Comparison of ENCODE assay signal across 1 cellular context in genomic region chr14:73376585-73376984, GRCh38.
TF ChIP-seq lines count a peak whose summit lies in the region.

No MANE protein-coding gene starts in this region.

TF ChIP-seq in WTC11, 78 proteins besides CTCF, POLR2A, EP300 and RAD21 (continued from another document):
- TF ChIP-seq, protein P1, sequence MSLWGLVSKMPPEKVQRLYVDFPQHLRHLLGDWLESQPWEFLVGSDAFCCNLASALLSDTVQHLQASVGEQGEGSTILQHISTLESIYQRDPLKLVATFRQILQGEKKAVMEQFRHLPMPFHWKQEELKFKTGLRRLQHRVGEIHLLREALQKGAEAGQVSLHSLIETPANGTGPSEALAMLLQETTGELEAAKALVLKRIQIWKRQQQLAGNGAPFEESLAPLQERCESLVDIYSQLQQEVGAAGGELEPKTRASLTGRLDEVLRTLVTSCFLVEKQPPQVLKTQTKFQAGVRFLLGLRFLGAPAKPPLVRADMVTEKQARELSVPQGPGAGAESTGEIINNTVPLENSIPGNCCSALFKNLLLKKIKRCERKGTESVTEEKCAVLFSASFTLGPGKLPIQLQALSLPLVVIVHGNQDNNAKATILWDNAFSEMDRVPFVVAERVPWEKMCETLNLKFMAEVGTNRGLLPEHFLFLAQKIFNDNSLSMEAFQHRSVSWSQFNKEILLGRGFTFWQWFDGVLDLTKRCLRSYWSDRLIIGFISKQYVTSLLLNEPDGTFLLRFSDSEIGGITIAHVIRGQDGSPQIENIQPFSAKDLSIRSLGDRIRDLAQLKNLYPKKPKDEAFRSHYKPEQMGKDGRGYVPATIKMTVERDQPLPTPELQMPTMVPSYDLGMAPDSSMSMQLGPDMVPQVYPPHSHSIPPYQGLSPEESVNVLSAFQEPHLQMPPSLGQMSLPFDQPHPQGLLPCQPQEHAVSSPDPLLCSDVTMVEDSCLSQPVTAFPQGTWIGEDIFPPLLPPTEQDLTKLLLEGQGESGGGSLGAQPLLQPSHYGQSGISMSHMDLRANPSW (CRISPR knock-in tag; conservative IDR thresholded peaks at IDR 0.05; ENCODE audit: low read depth): no peak
- TF ChIP-seq RELA (CRISPR knock-in tag; IDR thresholded peaks at IDR 0.05; ENCODE audit: borderline replicate concordance) (no peak), SP1 (CRISPR knock-in tag; conservative IDR thresholded peaks at IDR 0.05) (no peak), TEAD1 (CRISPR knock-in tag; IDR thresholded peaks at IDR 0.05) (no peak), NFE2L1 (CRISPR knock-in tag; IDR thresholded peaks at IDR 0.05) (no peak)
